16 cellular contexts compared by ENCODE assay signal in the genomic region with DNA sequence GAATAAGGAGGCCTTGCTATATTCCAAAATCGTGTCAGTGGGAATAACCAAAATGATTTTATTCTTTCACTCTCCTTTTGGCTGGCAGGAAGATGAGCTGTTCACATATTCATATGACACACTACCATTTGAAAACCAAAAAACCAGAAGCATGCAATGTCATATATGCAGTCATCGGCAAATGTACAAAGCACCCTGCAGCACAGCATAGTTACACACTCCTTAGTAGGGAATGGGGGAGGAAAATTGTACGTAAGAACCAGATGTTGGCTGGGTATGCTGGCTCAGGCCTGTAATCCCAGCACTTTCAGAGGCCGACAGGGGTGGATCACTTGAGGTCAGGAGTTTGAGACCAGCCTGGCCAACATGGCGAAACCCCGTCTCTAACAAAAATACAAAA.
DNase-seq lines count a peak whose midpoint lies in the region; ATAC-seq and TF ChIP-seq lines count a peak whose summit lies in the region.
"Had no signal": no experiment of that assay in that cellular context is flagged by ENCODE, and none has a peak within 500 bp of the region (broad histone marks: within the 10 kb centered on the region; RNA-seq: fewer than 3 reads in every experiment).

No MANE protein-coding gene starts in this region.

- peaks cover 18% of the 10 kb centered on the region for H3K36me3 Mint-ChIP-seq in progenitor cell of endocrine pancreas (ENCODE audit: insufficient read depth)
- no peaks in the 10 kb centered on the region for H3K36me3 Mint-ChIP-seq in stimulated activated naive B cell treated with anti-CD40 and anti-IgM and Interleukin-4, amounts not matched to agents 10 μg/mL and 1 μg/mL and 100 μg/mL, for 72 hours
- H3K36me3 Mint-ChIP-seq: CD14-positive monocyte; CD8-positive, alpha-beta T cell had no signal

- H3K27ac ChIP-seq in GM23248 (no peak overlapping the region), iPS-20b (ENCODE audit: low read length) (no peak overlapping the region)

- no peak overlapping the region for H3K4me2 ChIP-seq in GM23248 (ENCODE audit: unreplicated experiment)

- H3K27ac Mint-ChIP-seq in progenitor cell of endocrine pancreas, result no peak overlapping the region
- H3K27ac Mint-ChIP-seq in stimulated activated naive B cell treated with anti-CD40 and anti-IgM and Interleukin-4, amounts not matched to agents 10 μg/mL and 1 μg/mL and 100 μg/mL, for 72 hours, result no peak overlapping the region
- H3K27ac Mint-ChIP-seq: CD14-positive monocyte; CD8-positive, alpha-beta T cell; H9 had no signal

- no peaks in the 10 kb centered on the region for H3K27me3 Mint-ChIP-seq in progenitor cell of endocrine pancreas
- peaks cover 0 to 5% of the 10 kb centered on the region in 2 donors for H3K27me3 Mint-ChIP-seq in stimulated activated naive B cell treated with anti-CD40 and anti-IgM and Interleukin-4, amounts not matched to agents 10 μg/mL and 1 μg/mL and 100 μg/mL, for 72 hours

- WGBS in GM23248 (ENCODE audit: low coverage in 1 of 2, low lambda C conversion rate in 2 of 2, missing lambda C conversion rate in 2 of 2), 2 experiments, result 62 to 74% methylated on average over 6 of the region's 6 CpGs

- H3K9me3 Mint-ChIP-seq in progenitor cell of endocrine pancreas (ENCODE audit: low read depth), result peaks cover 3% of the 10 kb centered on the region
- peaks cover 0 to 2% of the 10 kb centered on the region in 2 donors for H3K9me3 Mint-ChIP-seq in stimulated activated naive B cell treated with anti-CD40 and anti-IgM and Interleukin-4, amounts not matched to agents 10 μg/mL and 1 μg/mL and 100 μg/mL, for 72 hours
- H3K9me3 Mint-ChIP-seq: CD8-positive, alpha-beta T cell had no signal

- H3K27me3 ChIP-seq in GM23248 (replicated peaks; ENCODE audit: insufficient read depth) (no peaks in the 10 kb centered on the region), iPS-20b (ENCODE audit: insufficient read depth, low read length) (no peaks in the 10 kb centered on the region)

- H4K20me1 ChIP-seq in GM23248 (ENCODE audit: insufficient read depth), result no peaks in the 10 kb centered on the region

- no peak overlapping the region for H2AFZ ChIP-seq in GM23248

- no peaks in the 10 kb centered on the region for H3K9me2 ChIP-seq in GM23248 (ENCODE audit: insufficient read depth)

- DNase-seq in GM23248 (peak; percentile 61), amniotic epithelial cell (ENCODE audit: low read depth) (peak; percentile 32), progenitor cell of endocrine pancreas (ENCODE audit: low spot score, unreplicated experiment) (no peak)
- no peak for DNase-seq in stimulated activated naive B cell treated with anti-CD40 and anti-IgM and Interleukin-4, amounts not matched to agents 10 μg/mL and 1 μg/mL and 100 μg/mL, for 72 hours
- DNase-seq: CD8-positive, alpha-beta T cell; COR-L47; DMS153; DMS79 treated with DMSO at 0.1 percent for 48 hours; EL; GDM1; H9; IMR-90 had no signal

- no peaks in the 10 kb centered on the region for H3K9me3 ChIP-seq in GM23248 (ENCODE audit: low read depth)
- peaks cover 12% of the 10 kb centered on the region; the same call in 1 of the 2 replicates for H3K9me3 ChIP-seq in iPS-20b (ENCODE audit: insufficient read depth, low read depth, low read length)

- H3F3A ChIP-seq in GM23248 (ENCODE audit: insufficient read depth), result peaks cover 6% of the 10 kb centered on the region; the same call in 1 of the 2 replicates

- H3K36me3 ChIP-seq in GM23248 (ENCODE audit: low read depth) (no peaks in the 10 kb centered on the region), iPS-20b (ENCODE audit: insufficient read depth, low read depth, low read length) (no peaks in the 10 kb centered on the region)

- no peak overlapping the region for H3K4me3 ChIP-seq in GM23248
- H3K4me3 ChIP-seq in iPS-20b (ENCODE audit: low read length), result peak overlapping the region; percentile 20; the same call in 1 of the 2 replicates

- H3K4me3 Mint-ChIP-seq in progenitor cell of endocrine pancreas (ENCODE audit: low read depth), result no peak overlapping the region
- no peak overlapping the region for H3K4me3 Mint-ChIP-seq in stimulated activated naive B cell treated with anti-CD40 and anti-IgM and Interleukin-4, amounts not matched to agents 10 μg/mL and 1 μg/mL and 100 μg/mL, for 72 hours
- H3K4me3 Mint-ChIP-seq: CD14-positive monocyte; CD8-positive, alpha-beta T cell; H9 had no signal

- no peak for TF ChIP-seq CTCF in progenitor cell of endocrine pancreas (IDR thresholded peaks at IDR 0.05; ENCODE audit: unreplicated experiment)

- no peaks in the 10 kb centered on the region for H3K79me2 ChIP-seq in GM23248 (ENCODE audit: insufficient read depth)

- H3K4me1 Mint-ChIP-seq in progenitor cell of endocrine pancreas (ENCODE audit: low read depth), result no peaks in the 10 kb centered on the region
- no peaks in the 10 kb centered on the region for H3K4me1 Mint-ChIP-seq in stimulated activated naive B cell treated with anti-CD40 and anti-IgM and Interleukin-4, amounts not matched to agents 10 μg/mL and 1 μg/mL and 100 μg/mL, for 72 hours

- no peak overlapping the region for H3K9ac ChIP-seq in GM23248
- no peak overlapping the region for H3K9ac ChIP-seq in iPS-20b (ENCODE audit: low read depth, low read length)

- in situ Hi-C loops in GM23248 (cut with MboI), result no loop called here

- ATAC-seq in HG03196 (IDR thresholded peaks at IDR 0.05; ENCODE audit: unreplicated experiment), result no peak
- no peak for ATAC-seq in GM18511 (IDR thresholded peaks at IDR 0.05; ENCODE audit: unreplicated experiment)
- ATAC-seq in stimulated activated naive B cell treated with anti-CD40 and anti-IgM and Interleukin-4, amounts not matched to agents 10 μg/mL and 1 μg/mL and 100 μg/mL, for 72 hours (replicated peaks), result no peak
- ATAC-seq: CD8-positive, alpha-beta T cell had no signal

- peaks cover 31% of the 10 kb centered on the region for H3K4me1 ChIP-seq in GM23248 (ENCODE audit: insufficient read depth)
- H3K4me1 ChIP-seq in iPS-20b (ENCODE audit: insufficient read depth, low read length), result peaks cover 25% of the 10 kb centered on the region

Comparison
In these comparisons a context has a peak if more than half of its experiments do, and no peak if none do; other contexts are left out.
1. DNase-seq: peak in GM23248 (single experiment) and amniotic epithelial cell (single experiment); none in progenitor cell of endocrine pancreas (single experiment) and stimulated activated naive B cell treated with anti-CD40 and anti-IgM and Interleukin-4, amounts not matched to agents 10 μg/mL and 1 μg/mL and 100 μg/mL, for 72 hours (single experiment).